In the genomic region with DNA sequence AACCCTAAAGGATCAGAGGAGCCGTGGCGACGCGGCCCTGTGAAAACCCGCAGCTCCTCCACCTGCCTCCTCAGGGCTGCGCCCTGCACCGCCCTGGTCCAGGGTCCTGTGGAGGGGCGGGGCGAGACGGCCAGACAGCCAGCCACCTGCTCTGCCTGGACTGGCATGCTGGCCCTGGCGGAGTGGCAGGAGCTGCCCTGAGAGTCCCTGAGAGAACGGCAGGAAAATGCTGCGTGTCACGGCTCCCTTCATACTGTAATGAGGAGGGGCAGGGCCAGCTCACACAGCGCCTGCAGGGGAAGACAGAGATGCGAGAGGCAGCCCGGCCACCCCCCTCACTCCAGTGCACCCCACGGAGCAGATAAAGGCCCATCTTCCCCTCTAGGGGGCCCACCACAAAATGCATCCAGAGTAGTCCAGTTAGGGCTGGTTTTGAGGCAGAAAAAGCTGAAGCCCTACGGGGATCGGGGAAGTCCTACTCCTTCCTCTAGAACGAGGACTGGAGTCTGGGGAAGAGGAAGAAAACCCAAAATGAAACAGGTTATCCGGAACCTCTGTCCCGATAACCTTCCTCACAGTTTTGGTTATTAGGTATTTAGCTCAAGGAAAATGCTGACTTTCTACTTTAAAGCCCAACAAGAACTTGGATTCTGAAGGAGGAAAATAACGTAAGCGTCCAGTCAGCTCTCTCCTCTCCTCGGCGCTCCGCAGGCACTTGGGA, we compare ENCODE assay signal across 16 cellular contexts.
DNase-seq lines count a peak whose midpoint lies in the region; ATAC-seq and TF ChIP-seq lines count a peak whose summit lies in the region.
"Had no signal": no experiment of that assay in that cellular context is flagged by ENCODE, and none has a peak within 500 bp of the region (broad histone marks: within the 10 kb centered on the region; RNA-seq: fewer than 3 reads in every experiment).

No MANE protein-coding gene starts in this region.

- no peak overlapping the region for H3K18ac ChIP-seq in mesenchymal stem cell (ENCODE audit: low read depth in 1 of 2, low read length in 2 of 2)

- no peak overlapping the region for H4K8ac ChIP-seq in mesenchymal stem cell (ENCODE audit: low read length)

- no peaks in the 10 kb centered on the region for H3K9me3 Mint-ChIP-seq in CD8-positive, alpha-beta T cell

- H2BK5ac ChIP-seq in mesenchymal stem cell (ENCODE audit: low read depth, low read length, poor library complexity, severe bottlenecking), result no peak overlapping the region

- H3K27me3 ChIP-seq in CD8-positive, alpha-beta T cell (ENCODE audit: insufficient read depth, low read length), result no peaks in the 10 kb centered on the region
- H3K27me3 ChIP-seq in H7 (ENCODE audit: control insufficient read depth, insufficient read depth, low read length) (no peaks in the 10 kb centered on the region), mesenchymal stem cell (ENCODE audit: control insufficient read depth in 1 of 2, insufficient read depth in 1 of 2, low read length in 2 of 2) (no peaks in the 10 kb centered on the region)
- H3K27me3 ChIP-seq: SJSA1 had no signal

- H3K4me2 ChIP-seq in OCI-LY7 (ENCODE audit: low read length), result no peak overlapping the region
- no peak overlapping the region for H3K4me2 ChIP-seq in mesenchymal stem cell (ENCODE audit: low read length, poor library complexity, severe bottlenecking)
- H3K4me2 ChIP-seq: KMS-11 had no signal

- no peak overlapping the region for H2BK12ac ChIP-seq in mesenchymal stem cell (ENCODE audit: low read length in 2 of 2)

- H3K27me3 Mint-ChIP-seq in CD8-positive, alpha-beta T cell (ENCODE audit: low read depth), result no peaks in the 10 kb centered on the region
- H3K27me3 Mint-ChIP-seq: CD4-positive, alpha-beta memory T cell had no signal

- no peaks in the 10 kb centered on the region for H3K4me1 ChIP-seq in CD8-positive, alpha-beta T cell (ENCODE audit: insufficient read depth, low read length)
- no peaks in the 10 kb centered on the region for H3K4me1 ChIP-seq in OCI-LY7 (ENCODE audit: insufficient read depth, low read length, poor library complexity, severe bottlenecking)
- peaks cover 32% of the 10 kb centered on the region for H3K4me1 ChIP-seq in mesenchymal stem cell (ENCODE audit: control insufficient read depth, insufficient read depth, low read depth, low read length)
- H3K4me1 ChIP-seq: SJSA1 had no signal

- ATAC-seq in CD8-positive, alpha-beta T cell, result peak; percentile 15
- ATAC-seq in esophagus mucosa (no peak), GM18873 (IDR thresholded peaks at IDR 0.05; ENCODE audit: low FRiP score, unreplicated experiment) (no peak)

- no peak for TF ChIP-seq CTCF in CD8-positive, alpha-beta T cell (IDR thresholded peaks at IDR 0.05)
- peak; percentile 59 for TF ChIP-seq CTCF in OCI-LY7 (conservative IDR thresholded peaks at IDR 0.05; ENCODE audit: low read length)

- H3K36me3 ChIP-seq in CD8-positive, alpha-beta T cell (ENCODE audit: insufficient read depth, low read length), result peaks cover 74% of the 10 kb centered on the region
- H3K36me3 ChIP-seq in H7 (replicated peaks; ENCODE audit: control insufficient read depth, insufficient read depth, low read length) (peaks cover 4% of the 10 kb centered on the region), OCI-LY7 (ENCODE audit: insufficient read depth, low read length) (peaks cover 73% of the 10 kb centered on the region), mesenchymal stem cell (ENCODE audit: control insufficient read depth in 1 of 2, insufficient read depth in 2 of 2, low read depth in 1 of 2, low read length in 2 of 2) (peaks cover 65 to 69% of the 10 kb centered on the region in 2 experiments)

- H3K27ac Mint-ChIP-seq in CD8-positive, alpha-beta T cell, result peak overlapping the region; percentile 13

- peak overlapping the region; percentile 37 for H4K91ac ChIP-seq in mesenchymal stem cell (ENCODE audit: low read length)

- BruUV-seq in OCI-LY7 (replicated peaks; lab: Mats Ljungman, UMichigan), result no TSS peak

- no peak overlapping the region for H2BK15ac ChIP-seq in mesenchymal stem cell (ENCODE audit: low read depth, poor library complexity, severe bottlenecking)

- H3K4me3 ChIP-seq in CD8-positive, alpha-beta T cell (ENCODE audit: low read depth, low read length), result no peak overlapping the region
- H3K4me3 ChIP-seq in H7 (ENCODE audit: insufficient read depth, low read depth, low read length), result no peak overlapping the region
- H3K4me3 ChIP-seq in OCI-LY7 (ENCODE audit: low read depth, low read length, poor library complexity, severe bottlenecking), result no peak overlapping the region
- no peak overlapping the region for H3K4me3 ChIP-seq in mesenchymal stem cell (ENCODE audit: insufficient read depth in 1 of 2, low read depth in 1 of 2, low read length in 2 of 2)
- H3K4me3 ChIP-seq: lung, SJSA1 had no signal

- POLR2A ChIA-PET in CD8-positive, alpha-beta T cell (lab: Charles Lee), result no interaction called here
- POLR2A ChIA-PET in OCI-LY7 (lab: Charles Lee), result interaction anchor here (0.6 kb wide), 1 partner anchor 15 kb away, joined by 5 read pairs; no protein-coding TSS in a partner anchor

- no peak overlapping the region for H3K4me3 Mint-ChIP-seq in CD8-positive, alpha-beta T cell
- H3K4me3 Mint-ChIP-seq: CD4-positive, alpha-beta memory T cell had no signal

- no peak overlapping the region for H3K23ac ChIP-seq in mesenchymal stem cell (ENCODE audit: low read length in 2 of 2)

- H3K4me1 Mint-ChIP-seq in CD8-positive, alpha-beta T cell (ENCODE audit: low read depth), result peaks cover 2% of the 10 kb centered on the region

- no peak for DNase-seq in CD8-positive, alpha-beta T cell
- DNase-seq in H7 (peak; percentile 91), OCI-LY7 (ENCODE audit: low spot score) (no peak), mesenchymal stem cell (no peak), SKM-1 (lab: John Stamatoyannopoulos, UW; ENCODE audit: unreplicated experiment) (no peak)
- DNase-seq in stimulated activated CD4-positive, alpha-beta T cell treated with anti-CD3 and anti-CD28 coated beads, Interleukin-4, amount 100 ng/mL, for 4 hours, result no peak
- DNase-seq: activated T-cell treated with anti-CD3 and anti-CD28 coated beads, Interleukin-2, amount 50 U/mL, for 1 hour; glutamatergic neuron; HCEC 1CT; NCI-H510A had no signal

- CTCF ChIA-PET in CD8-positive, alpha-beta T cell (lab: Charles Lee), result interaction anchor here (1.0 to 1.7 kb wide), 2 partner anchors 11 to 32 kb away, joined by 3 to 4 read pairs; no protein-coding TSS in a partner anchor
- CTCF ChIA-PET in OCI-LY7 (lab: Charles Lee; ENCODE audit: unreplicated experiment), result no interaction called here

- intact Hi-C loops in CD8-positive, alpha-beta T cell (cut with DNase I, micrococcal nuclease), result no loop called here
- intact Hi-C loops in OCI-LY7 (cut with micrococcal nuclease; ENCODE audit: unreplicated experiment), result no loop called here

- no peaks in the 10 kb centered on the region for H3K9me2 ChIP-seq in OCI-LY7 (ENCODE audit: insufficient read depth, low read length)

- H3K9ac ChIP-seq in mesenchymal stem cell (ENCODE audit: low read length), result no peak overlapping the region
- H3K9ac ChIP-seq: KMS-11 had no signal

- H3K14ac ChIP-seq in mesenchymal stem cell (ENCODE audit: low read length in 2 of 2), result peak overlapping the region in 1 of 2 experiments; percentile 35

- no peaks in the 10 kb centered on the region for H4K20me1 ChIP-seq in OCI-LY7 (ENCODE audit: insufficient read depth, low read length)

- H3K79me2 ChIP-seq in OCI-LY7 (ENCODE audit: insufficient read depth, low read depth, low read length), result no peaks in the 10 kb centered on the region

- 98% methylated on average over 24 of the region's 28 CpGs for WGBS in mesenchymal stem cell

- peaks cover 90% of the 10 kb centered on the region for H3K36me3 Mint-ChIP-seq in CD8-positive, alpha-beta T cell

- peaks cover 45% of the 10 kb centered on the region for H3K79me1 ChIP-seq in mesenchymal stem cell (replicated peaks; ENCODE audit: low read length, poor library complexity, severe bottlenecking)

- no peak overlapping the region for H2AFZ ChIP-seq in OCI-LY7 (ENCODE audit: low read length)
- no peak overlapping the region for H2AFZ ChIP-seq in mesenchymal stem cell (ENCODE audit: low read depth, low read length)

- H3K4ac ChIP-seq in mesenchymal stem cell (ENCODE audit: low read depth in 1 of 2, low read length in 2 of 2), result no peak overlapping the region

- no peak overlapping the region for H2AK5ac ChIP-seq in mesenchymal stem cell (ENCODE audit: low read length, severe bottlenecking)

- H2BK120ac ChIP-seq in mesenchymal stem cell (ENCODE audit: low read depth, low read length), result no peak overlapping the region

- no peaks in the 10 kb centered on the region for H3K9me3 ChIP-seq in CD8-positive, alpha-beta T cell (ENCODE audit: low read length)
- H3K9me3 ChIP-seq in OCI-LY7 (ENCODE audit: low read length) (no peaks in the 10 kb centered on the region), mesenchymal stem cell (ENCODE audit: control insufficient read depth, low read length) (no peaks in the 10 kb centered on the region)
- H3K9me3 ChIP-seq: SJSA1 had no signal

- H3K27ac ChIP-seq in CD8-positive, alpha-beta T cell (ENCODE audit: low read depth, low read length), result no peak overlapping the region
- H3K27ac ChIP-seq in OCI-LY7 (ENCODE audit: low read depth, low read length, poor library complexity, severe bottlenecking), result no peak overlapping the region
- no peak overlapping the region for H3K27ac ChIP-seq in mesenchymal stem cell (ENCODE audit: low read length, poor library complexity, severe bottlenecking)
- H3K27ac ChIP-seq: KMS-11, SJSA1 had no signal
